ENCODE assay signal across 8 cellular contexts in genomic region chr2:64523667-64524603, GRCh38. TPM values are rescaled to one million over a fixed set of nuclear protein-coding genes. Genes with fewer than 3 reads are reported as not detected.
DNase-seq lines count a peak whose midpoint lies in the region; ATAC-seq and TF ChIP-seq lines count a peak whose summit lies in the region.

Gene AFTPH (plus strand): TSS chr2:64524328. CDS start chr2:64551475, 27,147 bp downstream.

- H3K9me3 Mint-ChIP-seq in effector memory CD8-positive, alpha-beta T cell = no peaks in the 10 kb centered on the region
- no peaks in the 10 kb centered on the region for H3K9me3 Mint-ChIP-seq in memory B cell

- TF ChIP-seq CTCF in GM20000 (IDR thresholded peaks at IDR 0.05; ENCODE audit: extremely low read depth, missing control alignments) = no peak

- H3K27me3 Mint-ChIP-seq in effector memory CD8-positive, alpha-beta T cell = no peaks in the 10 kb centered on the region
- H3K27me3 Mint-ChIP-seq in memory B cell = no peaks in the 10 kb centered on the region

- H3K4me3 Mint-ChIP-seq in effector memory CD8-positive, alpha-beta T cell = peak within 1 kb of the TSS; percentile 96 to 99
- peak within 1 kb of the TSS; percentile 97 for H3K4me3 Mint-ChIP-seq in memory B cell

- peaks cover 15% of the 10 kb centered on the region for H3K36me3 Mint-ChIP-seq in effector memory CD8-positive, alpha-beta T cell (ENCODE audit: insufficient read depth)
- H3K36me3 Mint-ChIP-seq in memory B cell = peaks cover 9% of the 10 kb centered on the region

- DNase-seq in CMK (ENCODE audit: low read depth) (peak; percentile 95), GM20000 (ENCODE audit: low spot score) (peak; percentile 98), HT1080 (ENCODE audit: low read depth) (peak; percentile 99), NOMO-1 treated with DMSO at 0.1 percent for 48 hours (lab: John Stamatoyannopoulos, UW; ENCODE audit: unreplicated experiment) (peak; percentile 98), memory B cell (ENCODE audit: low spot score in 2 of 2) (peak; percentile 95 to 98)
- peak; percentile 99 to 100 for DNase-seq in activated CD8-positive, alpha-beta memory T cell treated with anti-CD3 and anti-CD28 coated beads for 4 hours (ENCODE audit: low read depth in 2 of 2)
- peak; percentile 98 to 99 (median 98) for DNase-seq in effector memory CD8-positive, alpha-beta T cell
- peak; percentile 99 for DNase-seq in stimulated activated CD8-positive, alpha-beta memory T cell treated with anti-CD3 and anti-CD28 coated beads, Interleukin-12 subunit alpha, Interleukin-12 subunit beta, amount 100 ng/mL, for 24 hours (ENCODE audit: extremely low read depth)

- H3K27ac Mint-ChIP-seq in effector memory CD8-positive, alpha-beta T cell = peak within 1 kb of the TSS; percentile 97 to 98
- H3K27ac Mint-ChIP-seq in memory B cell = peak within 1 kb of the TSS; percentile 99

- ATAC-seq in effector memory CD8-positive, alpha-beta T cell (replicated peaks) = peak; percentile 93
- peak; percentile 89 for ATAC-seq in memory B cell (ENCODE audit: low read depth)

- H3K4me1 Mint-ChIP-seq in effector memory CD8-positive, alpha-beta T cell (ENCODE audit: low read depth in 2 of 2) = peaks cover 22% of the 10 kb centered on the region in 2 donors
- H3K4me1 Mint-ChIP-seq in memory B cell = peaks cover 15% of the 10 kb centered on the region

RNA-seq across cellular contexts. Expression of gene AFTPH, which starts in this region (rescaled TPM):
- 12.8 and 15.4 TPM in 2 replicates for total RNA-seq in HT1080 (2014; rRNA removed; shearing (Covaris generic))
- polyA plus RNA-seq in HT1080 (2015; cell fraction: cytosol; rRNA removed) = 16.2 and 17.3 TPM in 2 replicates
- 14.7 and 15.2 TPM in 2 replicates for polyA plus RNA-seq in HT1080 (2015; cell fraction: nucleus; rRNA removed)

Comparison
In these comparisons a context has a peak if more than half of its experiments do, and no peak if none do; other contexts are left out.
1. Peak in every context shown above with its lines: DNase-seq and ATAC-seq.